ENCODE assay signal across 13 cellular contexts in the genomic region with DNA sequence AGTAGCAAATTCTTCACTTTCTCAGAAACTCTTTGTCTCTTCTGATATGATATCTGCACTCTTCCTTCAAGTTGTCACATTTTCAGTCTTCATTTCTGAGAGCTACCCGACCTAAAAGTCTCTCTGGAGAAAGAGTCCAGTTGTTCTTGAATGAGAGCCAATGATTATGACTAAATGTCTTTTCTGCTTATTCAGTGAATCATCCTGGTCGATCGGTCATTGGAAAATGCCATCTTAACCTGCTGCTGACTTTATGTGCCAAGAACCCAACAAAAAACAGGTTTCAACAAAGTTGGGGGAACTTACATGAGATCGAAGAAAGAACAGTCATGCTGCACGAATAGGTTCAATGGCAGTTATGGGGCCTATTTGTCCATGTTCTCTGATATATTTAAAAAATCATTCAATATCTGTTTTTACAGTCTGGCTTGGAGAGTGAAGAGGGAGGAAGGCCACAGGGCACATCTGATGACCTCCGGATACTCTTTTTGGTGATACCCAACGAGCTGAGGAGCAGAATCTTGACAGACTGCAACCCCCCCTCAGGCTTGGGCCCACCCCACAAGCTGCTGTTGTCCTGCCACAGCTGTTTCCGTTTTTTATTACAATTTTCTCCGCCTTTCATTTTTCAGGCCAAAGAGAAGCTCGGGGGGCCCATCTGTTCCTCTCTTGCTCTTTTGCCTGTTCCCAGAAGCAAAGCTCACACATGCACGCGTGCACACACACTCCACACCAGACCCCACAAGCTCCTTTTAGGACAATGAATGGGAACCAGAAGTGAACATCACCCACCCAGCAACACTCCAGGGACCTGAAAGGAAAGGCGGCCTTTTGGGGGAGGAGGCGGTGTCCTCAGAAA. TPM values are rescaled to one million over a fixed set of nuclear protein-coding genes. Genes with fewer than 3 reads are reported as not detected.
DNase-seq lines count a peak whose midpoint lies in the region; TF ChIP-seq lines count a peak whose summit lies in the region.
"Had no signal": no experiment of that assay in that cellular context is flagged by ENCODE, and none has a peak within 500 bp of the region (broad histone marks: within the 10 kb centered on the region; RNA-seq: fewer than 3 reads in every experiment).

No MANE protein-coding gene starts in this region.

- peak; percentile 49 for DNase-seq in EH (ENCODE audit: low read depth)
- peak; percentile 92 for DNase-seq in NCI-H524 treated with DMSO at 0.1 percent for 48 hours (lab: John Stamatoyannopoulos, UW)
- DNase-seq in choroid plexus epithelial cell (ENCODE audit: low read depth), result peak; percentile 62
- peak; percentile 59 for DNase-seq in mucosa of gallbladder (ENCODE audit: low spot score)
- no peak for DNase-seq in germinal center (ENCODE audit: low spot score)
- DNase-seq in SIG-M5 treated with dmso at 0.1 percent for 504 hours (lab: John Stamatoyannopoulos, UW; ENCODE audit: unreplicated experiment), result no peak
- DNase-seq in ecto neural progenitor cell (ENCODE audit: low spot score), result no peak
- no peak for DNase-seq in NCI-H82 treated with DMSO at 0.1 percent for 48 hours (lab: John Stamatoyannopoulos, UW; ENCODE audit: unreplicated experiment)
- DNase-seq: activated CD4-positive, alpha-beta memory T cell treated with anti-CD3 and anti-CD28 coated beads for 36 hours; islet precursor cell; Peyer's patch had no signal

- no peak overlapping the region for H3K4me3 ChIP-seq in choroid plexus epithelial cell (ENCODE audit: low read depth, low read length)
- H3K4me3 ChIP-seq: BLaER1 treated with 17β-estradiol and CSF1 and Interleukin-3, amounts not matched to agents 10 nM and 100 nM; esophagus muscularis mucosa; Peyer's patch had no signal

- no peak for TF ChIP-seq CTCF in choroid plexus epithelial cell (conservative IDR thresholded peaks at IDR 0.05; ENCODE audit: low read depth, low read length)

RNA-seq across cellular contexts. Expression of a gene that starts 16.1 kb away (rescaled TPM):
- total RNA-seq in mucosa of gallbladder, result 67.0 TPM
- total RNA-seq: activated CD4-positive, alpha-beta memory T cell treated with anti-CD3 and anti-CD28 coated beads for 36 hours had no signal

Comparison
In these comparisons a context has a peak if more than half of its experiments do, and no peak if none do; other contexts are left out.
1. DNase-seq: peak in EH (single experiment), NCI-H524 treated with DMSO at 0.1 percent for 48 hours (single experiment), choroid plexus epithelial cell (single experiment) and mucosa of gallbladder (single experiment); none in germinal center (single experiment), SIG-M5 treated with dmso at 0.1 percent for 504 hours (single experiment), ecto neural progenitor cell (single experiment) and NCI-H82 treated with DMSO at 0.1 percent for 48 hours (single experiment).